Comparison of ENCODE assay signal across 8 cellular contexts in the genomic region with DNA sequence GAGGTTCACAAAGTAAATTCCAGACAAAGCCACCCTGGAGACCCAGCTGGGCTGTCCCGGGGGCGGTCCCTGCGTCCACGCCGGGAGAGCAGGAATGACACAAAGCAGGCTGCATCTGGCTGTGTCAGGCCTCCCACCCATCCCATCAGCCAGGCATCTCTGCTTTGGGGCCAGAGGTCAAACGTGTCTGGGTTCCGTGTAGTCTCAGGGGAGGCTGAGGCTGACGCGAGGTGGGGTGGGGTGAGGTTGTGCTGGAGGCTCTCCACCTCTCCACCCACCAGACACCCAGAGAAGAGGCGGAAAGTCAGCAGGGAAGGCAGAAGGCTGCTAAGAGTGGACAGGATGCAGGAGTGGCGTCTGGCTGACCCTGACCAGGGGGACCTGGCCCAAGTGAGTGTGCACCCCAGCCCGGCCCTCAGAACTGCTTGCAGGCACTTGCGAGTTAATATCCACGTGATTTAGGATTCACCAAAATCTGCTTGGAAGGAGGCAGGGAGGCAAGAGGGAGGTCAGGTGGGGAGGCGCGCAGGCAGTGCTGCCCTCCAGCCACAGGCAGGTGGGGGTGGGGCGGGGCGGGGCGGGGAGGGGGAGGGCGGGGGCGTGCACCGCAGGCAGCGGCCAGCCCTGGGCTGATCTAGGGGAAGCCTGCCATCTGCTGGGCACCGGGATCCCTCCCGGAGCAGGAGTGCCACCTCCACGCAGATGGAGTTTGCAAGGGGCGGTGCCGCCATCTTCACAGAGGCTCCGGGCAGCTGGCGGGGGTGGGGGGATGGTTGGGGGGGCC. TPM values are rescaled to one million over a fixed set of nuclear protein-coding genes. Genes with fewer than 3 reads are reported as not detected.
DNase-seq lines count a peak whose midpoint lies in the region; ATAC-seq and TF ChIP-seq lines count a peak whose summit lies in the region.

No MANE protein-coding gene starts in this region.

- CTCF ChIA-PET in CD4-positive, alpha-beta memory T cell (lab: Charles Lee; ENCODE audit: partially characterized antibody), result interaction anchor here (0.8 to 4.5 kb wide), 9 partner anchors 12 to 250 kb away, joined by 3 to 30 read pairs (median 5); no protein-coding TSS in a partner anchor
- CTCF ChIA-PET in naive thymus-derived CD4-positive, alpha-beta T cell (lab: Charles Lee), result interaction anchor here (0.6 to 1.2 kb wide), 7 partner anchors 14 to 588 kb away, joined by 3 to 4 read pairs (median 3); no protein-coding TSS in a partner anchor

- H3K9me3 ChIP-seq in CD4-positive, alpha-beta memory T cell (ENCODE audit: control insufficient read depth in 1 of 2, low read length in 2 of 2), result no peaks in the 10 kb centered on the region
- no peaks in the 10 kb centered on the region for H3K9me3 ChIP-seq in esophagus muscularis mucosa
- no peaks in the 10 kb centered on the region for H3K9me3 ChIP-seq in naive thymus-derived CD4-positive, alpha-beta T cell (ENCODE audit: control insufficient read depth in 2 of 3, low read length in 3 of 3)

- peak overlapping the region in 2 of 7 donors; percentile 74 to 85 for H3K27ac Mint-ChIP-seq in CD4-positive, alpha-beta memory T cell
- peak overlapping the region in 8 of 9 donors; percentile 52 to 83 (median 62) for H3K27ac Mint-ChIP-seq in naive thymus-derived CD4-positive, alpha-beta T cell
- peak overlapping the region; percentile 48 for H3K27ac Mint-ChIP-seq in stimulated activated memory B cell treated with anti-CD40 and anti-IgM and Interleukin-4, amounts not matched to agents 10 μg/mL and 1 μg/mL and 100 μg/mL, for 72 hours

- peaks cover 34% of the 10 kb centered on the region for H3K4me1 ChIP-seq in CD4-positive, alpha-beta memory T cell (ENCODE audit: insufficient read depth, low read length)
- H3K4me1 ChIP-seq in esophagus muscularis mucosa, result peaks cover 28 to 53% (median 52%) of the 10 kb centered on the region in 4 donors
- peaks cover 23 to 34% of the 10 kb centered on the region in 2 donors for H3K4me1 ChIP-seq in naive thymus-derived CD4-positive, alpha-beta T cell (ENCODE audit: control insufficient read depth in 2 of 2, insufficient read depth in 2 of 2, low read length in 2 of 2)

- no peaks in the 10 kb centered on the region for H3K27me3 ChIP-seq in CD4-positive, alpha-beta memory T cell (ENCODE audit: insufficient read depth, low read length)
- no peaks in the 10 kb centered on the region for H3K27me3 ChIP-seq in esophagus muscularis mucosa
- H3K27me3 ChIP-seq in naive thymus-derived CD4-positive, alpha-beta T cell (ENCODE audit: control insufficient read depth in 2 of 2, insufficient read depth in 2 of 2, low read length in 2 of 2), result no peaks in the 10 kb centered on the region

- peak; percentile 30; the same call in 1 of the 2 replicates for TF ChIP-seq EP300 in Ishikawa (IDR thresholded peaks at IDR 0.05; ENCODE audit: borderline replicate concordance)
- no peak for TF ChIP-seq EP300 in esophagus muscularis mucosa (IDR thresholded peaks at IDR 0.05)

- peak overlapping the region in 1 of 2 donors; percentile 62 for H3K4me3 ChIP-seq in CD4-positive, alpha-beta memory T cell (ENCODE audit: low read length in 2 of 2)
- H3K4me3 ChIP-seq in esophagus muscularis mucosa, result peak overlapping the region; percentile 50 to 57 (median 54)
- peak overlapping the region; percentile 56 for H3K4me3 ChIP-seq in naive thymus-derived CD4-positive, alpha-beta T cell (ENCODE audit: low read length)

- TF ChIP-seq POLR2A in esophagus muscularis mucosa (IDR thresholded peaks at IDR 0.05; ENCODE audit: low read depth), result no peak

- H3K4me3 Mint-ChIP-seq in CD4-positive, alpha-beta memory T cell, result peak overlapping the region; percentile 48 to 88 (median 78)
- peak overlapping the region; percentile 42 to 87 (median 78) for H3K4me3 Mint-ChIP-seq in naive thymus-derived CD4-positive, alpha-beta T cell
- H3K4me3 Mint-ChIP-seq in stimulated activated memory B cell treated with anti-CD40 and anti-IgM and Interleukin-4, amounts not matched to agents 10 μg/mL and 1 μg/mL and 100 μg/mL, for 72 hours, result peak overlapping the region; percentile 58

- H3K27ac ChIP-seq in CD4-positive, alpha-beta memory T cell (ENCODE audit: low read depth, low read length), result no peak overlapping the region
- peak overlapping the region in 1 of 4 donors; percentile 42 for H3K27ac ChIP-seq in esophagus muscularis mucosa (replicated peaks in 1 of 4)
- peak overlapping the region; percentile 51 for H3K27ac ChIP-seq in naive thymus-derived CD4-positive, alpha-beta T cell (ENCODE audit: low read depth, low read length)

- no peaks in the 10 kb centered on the region for H3K36me3 Mint-ChIP-seq in CD4-positive, alpha-beta memory T cell
- no peaks in the 10 kb centered on the region for H3K36me3 Mint-ChIP-seq in naive thymus-derived CD4-positive, alpha-beta T cell
- no peaks in the 10 kb centered on the region for H3K36me3 Mint-ChIP-seq in stimulated activated memory B cell treated with anti-CD40 and anti-IgM and Interleukin-4, amounts not matched to agents 10 μg/mL and 1 μg/mL and 100 μg/mL, for 72 hours

- TF ChIP-seq RAD21 in Ishikawa (IDR thresholded peaks at IDR 0.05; ENCODE audit: low read depth), result peak; percentile 81

- 77% methylated on average over 7 of the region's 30 CpGs for WGBS in esophagus muscularis mucosa

- ATAC-seq in naive thymus-derived CD4-positive, alpha-beta T cell, result peak; percentile 96
- ATAC-seq in stimulated activated memory B cell treated with anti-CD40 and anti-IgM and Interleukin-4, amounts not matched to agents 10 μg/mL and 1 μg/mL and 100 μg/mL, for 72 hours, result peak; percentile 90
- no peak for ATAC-seq in GM19328 (IDR thresholded peaks at IDR 0.05; ENCODE audit: unreplicated experiment)

- intact Hi-C loops in CD4-positive, alpha-beta memory T cell (cut with micrococcal nuclease), result loop anchor here (1.0 to 5.0 kb wide), 4 partner anchors 179 to 249 kb away; no protein-coding TSS in a partner anchor
- intact Hi-C loops in esophagus muscularis mucosa (cut with DNase I), result loop anchor here (2.0 kb wide), 3 partner anchors 147 to 251 kb away; no protein-coding TSS in a partner anchor
- intact Hi-C loops in naive thymus-derived CD4-positive, alpha-beta T cell (cut with micrococcal nuclease), result loop anchor here (1.0 to 10.0 kb wide), 8 partner anchors 147 to 917 kb away; a partner anchor contains a TSS

- H3K4me1 Mint-ChIP-seq in CD4-positive, alpha-beta memory T cell, result peaks cover 15 to 45% (median 32%) of the 10 kb centered on the region in 4 donors
- peaks cover 22 to 45% (median 29%) of the 10 kb centered on the region in 7 donors for H3K4me1 Mint-ChIP-seq in naive thymus-derived CD4-positive, alpha-beta T cell
- peaks cover 28% of the 10 kb centered on the region for H3K4me1 Mint-ChIP-seq in stimulated activated memory B cell treated with anti-CD40 and anti-IgM and Interleukin-4, amounts not matched to agents 10 μg/mL and 1 μg/mL and 100 μg/mL, for 72 hours

- H3K9me3 Mint-ChIP-seq in CD4-positive, alpha-beta memory T cell, result no peaks in the 10 kb centered on the region
- H3K9me3 Mint-ChIP-seq in naive thymus-derived CD4-positive, alpha-beta T cell, result no peaks in the 10 kb centered on the region
- H3K9me3 Mint-ChIP-seq in stimulated activated memory B cell treated with anti-CD40 and anti-IgM and Interleukin-4, amounts not matched to agents 10 μg/mL and 1 μg/mL and 100 μg/mL, for 72 hours, result no peaks in the 10 kb centered on the region

- DNase-seq in CD4-positive, alpha-beta memory T cell, result peak; percentile 79 to 81 (median 80)
- peak; percentile 68 for DNase-seq in OCI-M1 (lab: John Stamatoyannopoulos, UW)
- peak; percentile 85 for DNase-seq in activated T-cell treated with anti-CD3 and anti-CD28 coated beads, Interleukin-2, amount 50 U/mL, for 1 hour
- peak; percentile 95 for DNase-seq in esophagus muscularis mucosa (ENCODE audit: extremely low spot score)
- DNase-seq in naive thymus-derived CD4-positive, alpha-beta T cell, result peak; percentile 64 to 84 (median 79)

- no peaks in the 10 kb centered on the region for H3K36me3 ChIP-seq in CD4-positive, alpha-beta memory T cell (ENCODE audit: insufficient read depth, low read length)
- H3K36me3 ChIP-seq in esophagus muscularis mucosa, result no peaks in the 10 kb centered on the region
- H3K36me3 ChIP-seq in naive thymus-derived CD4-positive, alpha-beta T cell (ENCODE audit: control insufficient read depth in 2 of 3, insufficient read depth in 3 of 3, low read length in 3 of 3), result no peaks in the 10 kb centered on the region

- POLR2A ChIA-PET in CD4-positive, alpha-beta memory T cell (lab: Charles Lee; ENCODE audit: partially characterized antibody), result interaction anchor here (1.0 to 2.5 kb wide), 3 partner anchors 14 to 194 kb away, joined by 3 to 8 read pairs (median 3); a partner anchor contains a TSS
- POLR2A ChIA-PET in naive thymus-derived CD4-positive, alpha-beta T cell (lab: Charles Lee), result interaction anchor here (0.9 to 1.4 kb wide), 3 partner anchors 124 to 154 kb away, joined by 3 to 7 read pairs (median 5); a partner anchor contains a TSS

- no peaks in the 10 kb centered on the region for H3K27me3 Mint-ChIP-seq in CD4-positive, alpha-beta memory T cell
- H3K27me3 Mint-ChIP-seq in naive thymus-derived CD4-positive, alpha-beta T cell, result peaks cover 0 to 4% (median 0%) of the 10 kb centered on the region in 5 donors
- H3K27me3 Mint-ChIP-seq in stimulated activated memory B cell treated with anti-CD40 and anti-IgM and Interleukin-4, amounts not matched to agents 10 μg/mL and 1 μg/mL and 100 μg/mL, for 72 hours, result peaks cover 11% of the 10 kb centered on the region

- peak in 2 of 3 experiments; percentile 73 to 75 for TF ChIP-seq CTCF in esophagus muscularis mucosa (IDR thresholded peaks at IDR 0.05)

TF ChIP-seq in Ishikawa, 13 proteins besides CTCF, POLR2A, EP300 and RAD21:
- TF ChIP-seq YY1 (IDR thresholded peaks at IDR 0.05; ENCODE audit: low read depth) (peak; percentile 82), EGR1 (IDR thresholded peaks at IDR 0.05) (0 out of 2 replicates have a peak, but pooled peaks have one; percentile 28), TCF12 (IDR thresholded peaks at IDR 0.05; ENCODE audit: low read depth) (peak; percentile 32; the same call in 1 of the 2 replicates), TAF1 (IDR thresholded peaks at IDR 0.05; ENCODE audit: low read depth) (no peak)
- TF ChIP-seq, protein P1, sequence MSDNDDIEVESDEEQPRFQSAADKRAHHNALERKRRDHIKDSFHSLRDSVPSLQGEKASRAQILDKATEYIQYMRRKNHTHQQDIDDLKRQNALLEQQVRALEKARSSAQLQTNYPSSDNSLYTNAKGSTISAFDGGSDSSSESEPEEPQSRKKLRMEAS (IDR thresholded peaks at IDR 0.05), result peak; percentile 50

RNA-seq across cellular contexts. Expression of a gene that starts 44.3 kb away (rescaled TPM):
- 1 to 10 TPM; 1.3 to 1.8 TPM for total RNA-seq in CD4-positive, alpha-beta memory T cell
- 1 to 10 TPM in 1 of 2 donors, not detected in 1; 1.2 TPM for polyA plus RNA-seq in CD4-positive, alpha-beta memory T cell
- 10 to 100 TPM; 30.3 to 37.4 (median 33.2) TPM for total RNA-seq in esophagus muscularis mucosa
- total RNA-seq in naive thymus-derived CD4-positive, alpha-beta T cell, result 1 to 10 TPM in 4 of 5 experiments, under 1 TPM in 1; 0.95 to 2.5 (median 1.6) TPM
- under 1 TPM; 0.44 to 0.85 TPM for polyA plus RNA-seq in naive thymus-derived CD4-positive, alpha-beta T cell

RNA-seq across cellular contexts. Expression of a gene that starts 45.1 kb away (rescaled TPM):
- total RNA-seq in CD4-positive, alpha-beta memory T cell, result 1 to 10 TPM in 1 of 2 experiments, under 1 TPM in 1; 0.28 to 1.3 TPM
- polyA plus RNA-seq in CD4-positive, alpha-beta memory T cell, result not detected
- total RNA-seq in esophagus muscularis mucosa, result 1 to 10 TPM; 4.9 to 9.5 (median 7.8) TPM
- 1 to 10 TPM in 2 of 5 experiments, under 1 TPM in 3; 0.43 to 3.0 (median 0.79) TPM for total RNA-seq in naive thymus-derived CD4-positive, alpha-beta T cell
- not detected for polyA plus RNA-seq in naive thymus-derived CD4-positive, alpha-beta T cell

Comparison
In these comparisons a context has a peak if more than half of its experiments do, and no peak if none do; other contexts are left out.
1. RNA of a gene that starts 44.3 kb away (total RNA-seq): 30.3 to 37.4 TPM in esophagus muscularis mucosa; 1.3 to 1.8 TPM in CD4-positive, alpha-beta memory T cell and 0.95 to 2.5 TPM in naive thymus-derived CD4-positive, alpha-beta T cell; every median in the first group is over 4 times any median in the second.
2. Peak in every context shown above with its lines, with median percentiles within 50 percentile points of each other: DNase-seq and H3K4me3 Mint-ChIP-seq.